Comparison of ENCODE assay signal across 23 cellular contexts in genomic region chr12:66140726-66141125, GRCh38. TPM values are rescaled to one million over a fixed set of nuclear protein-coding genes. Genes with fewer than 3 reads are reported as not detected.
DNase-seq lines count a peak whose midpoint lies in the region; ATAC-seq and TF ChIP-seq lines count a peak whose summit lies in the region.
"Had no signal": no experiment of that assay in that cellular context is flagged by ENCODE, and none has a peak within 500 bp of the region (broad histone marks: within the 10 kb centered on the region; RNA-seq: fewer than 3 reads in every experiment).

No MANE protein-coding gene starts in this region.

- in situ Hi-C loops in SK-MEL-5 (cut with HindIII; ENCODE audit: low pct_unique_long_range_greater_than_20kb, low sequenced_read_pairs) = no loop called here

- no peaks in the 10 kb centered on the region for H3K27me3 Mint-ChIP-seq in nephron progenitor cell (ENCODE audit: low read depth, poor library complexity)
- H3K27me3 Mint-ChIP-seq: activated CD4-positive, alpha-beta T cell treated with anti-CD3 and anti-CD28 coated beads, Interleukin-2, amount 10 ng/mL, durations not matched to agents 24 days and 14 days; dendritic cell treated with granulocyte-macrophage colony-stimulating factor and Interleukin-4, amounts not matched to agents 40 ng/mL and 50 ng/mL, for 4 days had no signal

- no peak overlapping the region for H3K4me3 ChIP-seq in suprapubic skin
- H3K4me3 ChIP-seq: pancreas had no signal

- H3K4me1 ChIP-seq in suprapubic skin = peaks cover 8% of the 10 kb centered on the region

- H3K27ac Mint-ChIP-seq in nephron progenitor cell = no peak overlapping the region
- H3K27ac Mint-ChIP-seq: activated CD4-positive, alpha-beta T cell treated with anti-CD3 and anti-CD28 coated beads, Interleukin-2, amount 10 ng/mL, durations not matched to agents 24 days and 14 days; dendritic cell treated with granulocyte-macrophage colony-stimulating factor and Interleukin-4, amounts not matched to agents 40 ng/mL and 50 ng/mL, for 4 days; mesothelial cell of epicardium had no signal

- peaks cover 63% of the 10 kb centered on the region for H3K9me3 Mint-ChIP-seq in nephron progenitor cell

- peaks cover 99% of the 10 kb centered on the region for H3K36me3 Mint-ChIP-seq in nephron progenitor cell (ENCODE audit: low read depth)

- H3K27me3 ChIP-seq in suprapubic skin = no peaks in the 10 kb centered on the region
- H3K27me3 ChIP-seq: pancreas had no signal

- no peak overlapping the region for H3K27ac ChIP-seq in suprapubic skin
- H3K27ac ChIP-seq: C4-2B, pancreas had no signal

- no peak overlapping the region for H3K4me3 Mint-ChIP-seq in nephron progenitor cell
- H3K4me3 Mint-ChIP-seq: activated CD4-positive, alpha-beta T cell treated with anti-CD3 and anti-CD28 coated beads, Interleukin-2, amount 10 ng/mL, durations not matched to agents 24 days and 14 days; dendritic cell treated with granulocyte-macrophage colony-stimulating factor and Interleukin-4, amounts not matched to agents 40 ng/mL and 50 ng/mL, for 4 days; mesothelial cell of epicardium; natural killer cell had no signal

- peaks cover 61% of the 10 kb centered on the region for H3K36me3 ChIP-seq in suprapubic skin

- H3K9me3 ChIP-seq in suprapubic skin = peaks cover 22% of the 10 kb centered on the region
- H3K9me3 ChIP-seq: pancreas had no signal

- no peak for TF ChIP-seq POLR2A in suprapubic skin (IDR thresholded peaks at IDR 0.05)

- TF ChIP-seq EP300 in suprapubic skin (IDR thresholded peaks at IDR 0.05) = no peak

- peaks cover 8% of the 10 kb centered on the region for H3K4me1 Mint-ChIP-seq in nephron progenitor cell

- TF ChIP-seq CTCF in nephron progenitor cell (IDR thresholded peaks at IDR 0.05) (no peak), suprapubic skin (IDR thresholded peaks at IDR 0.05) (no peak)

- ATAC-seq in GM21381 (IDR thresholded peaks at IDR 0.05; ENCODE audit: unreplicated experiment) = no peak
- ATAC-seq: left colon, natural killer cell, pancreas, Right ventricle myocardium inferior had no signal

- DNase-seq in NCI-H748 (lab: John Stamatoyannopoulos, UW; ENCODE audit: unreplicated experiment) (peak; percentile 3), NCI-H748 treated with DMSO at 0.1 percent for 48 hours (lab: John Stamatoyannopoulos, UW) (no peak), Kasumi-1 (lab: John Stamatoyannopoulos, UW) (peak; percentile 15 to 56), SK-MEL-5 (ENCODE audit: low read depth, low spot score) (peak; percentile 27), left kidney (ENCODE audit: low read depth, low spot score) (peak; percentile 15), nephron progenitor cell (no peak), suprapubic skin (ENCODE audit: low spot score in 2 of 2) (no peak)
- DNase-seq: activated CD4-positive, alpha-beta T cell treated with anti-CD3 and anti-CD28 coated beads, Interleukin-2, amount 10 ng/mL, durations not matched to agents 24 days and 14 days; activated CD8-positive, alpha-beta memory T cell treated with anti-CD3 and anti-CD28 coated beads, Interleukin-2, amount 50 U/mL, for 4 hours; activated effector memory CD4-positive, alpha-beta T cell treated with anti-CD3 and anti-CD28 coated beads, Interleukin-2, amount 50 U/mL, for 16 hours; amniotic stem cell; DMS153; glutamatergic neuron; left colon; natural killer cell; NCI-H1930; NCI-H446; pancreas had no signal

RNA-seq across cellular contexts. Expression of gene LLPH, which starts 10.2 kb away (rescaled TPM):
- total RNA-seq in SK-MEL-5 (2014; rRNA removed; shearing (Covaris generic)) = 43.1 and 47.3 TPM in 2 replicates
- 29.7 and 30.2 TPM in 2 replicates for polyA plus RNA-seq in SK-MEL-5 (2015; cell fraction: cytosol; rRNA removed)
- polyA plus RNA-seq in SK-MEL-5 (2015; cell fraction: nucleus; rRNA removed) = 5.7 and 6.9 TPM in 2 replicates
- total RNA-seq in suprapubic skin = 1 to 10 TPM; 6.4 to 8.3 (median 6.7) TPM

RNA-seq across cellular contexts. Expression of gene TMBIM4, which starts 29.1 kb away (rescaled TPM):
- total RNA-seq in SK-MEL-5 (2014; rRNA removed; shearing (Covaris generic)) = 199 and 204 TPM in 2 replicates
- polyA plus RNA-seq in SK-MEL-5 (2015; cell fraction: cytosol; rRNA removed) = 208 and 273 TPM in 2 replicates
- polyA plus RNA-seq in SK-MEL-5 (2015; cell fraction: nucleus; rRNA removed) = 66.4 and 73.6 TPM in 2 replicates
- total RNA-seq in suprapubic skin = 100 to 1,000 TPM in 2 of 4 donors, 10 to 100 TPM in 2; 48.6 to 136 (median 108) TPM

RNA-seq across cellular contexts. Expression of gene IRAK3, which starts 48.3 kb away (rescaled TPM):
- not detected in 2 replicates for total RNA-seq in SK-MEL-5 (2014; rRNA removed; shearing (Covaris generic))
- polyA plus RNA-seq in SK-MEL-5 (2015; cell fraction: cytosol; rRNA removed) = not detected in 2 replicates
- polyA plus RNA-seq in SK-MEL-5 (2015; cell fraction: nucleus; rRNA removed) = not detected in 2 replicates
- 1 to 10 TPM; 3.8 to 8.8 (median 7.1) TPM for total RNA-seq in suprapubic skin

Comparison
In these comparisons a context has a peak if more than half of its experiments do, and no peak if none do; other contexts are left out.
1. DNase-seq: peak in NCI-H748 (single experiment), Kasumi-1 (2 of 2), SK-MEL-5 (single experiment) and left kidney (single experiment); none in NCI-H748 treated with DMSO at 0.1 percent for 48 hours (single experiment), nephron progenitor cell (single experiment) and suprapubic skin (0 of 2).